In genomic region chr11:119019996-119020395, GRCh38 we compare ENCODE assay signal across 8 cellular contexts. TPM values are rescaled to one million over a fixed set of nuclear protein-coding genes. Genes with fewer than 3 reads are reported as not detected.
DNase-seq lines count a peak whose midpoint lies in the region; ATAC-seq, FAIRE-seq and TF ChIP-seq lines count a peak whose summit lies in the region.

No MANE protein-coding gene starts in this region.

- intact Hi-C loops in left ventricle myocardium inferior (cut with micrococcal nuclease) = no loop called here
- intact Hi-C loops in Right ventricle myocardium superior (cut with DNase I) = loop anchor here (2.0 kb wide), 1 partner anchor 21 kb away; the partner anchor contains the start of gene CENATAC

- H3K36me3 Mint-ChIP-seq in astrocyte (ENCODE audit: low read depth, unreplicated experiment) = peaks cover 16% of the 10 kb centered on the region

- H3K4me1 ChIP-seq in left ventricle myocardium inferior = peaks cover 72% of the 10 kb centered on the region
- H3K4me1 ChIP-seq in astrocyte (ENCODE audit: insufficient read depth, low read length) = peaks cover 19% of the 10 kb centered on the region
- peaks cover 8% of the 10 kb centered on the region for H3K4me1 ChIP-seq in mesendoderm (ENCODE audit: control insufficient read depth, low read depth, low read length)
- peaks cover 39 to 47% (median 45%) of the 10 kb centered on the region in 4 donors for H3K4me1 ChIP-seq in upper lobe of left lung

- H2BK15ac ChIP-seq in mesendoderm (replicated peaks; ENCODE audit: low read depth) = no peak overlapping the region

- peak overlapping the region; percentile 99 for H3K4me3 Mint-ChIP-seq in astrocyte (ENCODE audit: unreplicated experiment)

- peaks cover 29% of the 10 kb centered on the region for H3K4me1 Mint-ChIP-seq in astrocyte (ENCODE audit: low read depth, unreplicated experiment)

- no peak for TF ChIP-seq EP300 in upper lobe of left lung (IDR thresholded peaks at IDR 0.05)

- no peak overlapping the region for H2BK120ac ChIP-seq in mesendoderm (ENCODE audit: low read depth, low read length)

- no peak overlapping the region for H3K4ac ChIP-seq in mesendoderm (ENCODE audit: low read depth, low read length)

- no peak for TF ChIP-seq POLR2A in upper lobe of left lung (IDR thresholded peaks at IDR 0.05)

- H3K4me3 ChIP-seq in left ventricle myocardium inferior (peak overlapping the region; percentile 79), astrocyte (ENCODE audit: insufficient read depth, low read depth, low read length) (peak overlapping the region; percentile 20), mesendoderm (ENCODE audit: low read length) (no peak overlapping the region), upper lobe of left lung (peak overlapping the region in 2 of 4 donors; percentile 84 to 97)

- peaks cover 58% of the 10 kb centered on the region for H3K36me3 ChIP-seq in left ventricle myocardium inferior
- H3K36me3 ChIP-seq in astrocyte (ENCODE audit: insufficient read depth, low read length) = peaks cover 28% of the 10 kb centered on the region
- H3K36me3 ChIP-seq in mesendoderm (ENCODE audit: control insufficient read depth, insufficient read depth, low read length) = peaks cover 10% of the 10 kb centered on the region
- H3K36me3 ChIP-seq in upper lobe of left lung = peaks cover 11 to 62% (median 31%) of the 10 kb centered on the region in 4 donors

- H3K27ac ChIP-seq in left ventricle myocardium inferior (replicated peaks) = no peak overlapping the region
- H3K27ac ChIP-seq in astrocyte (ENCODE audit: low read depth, low read length) = no peak overlapping the region
- H3K27ac ChIP-seq in mesendoderm (ENCODE audit: low read depth, low read length) = no peak overlapping the region
- H3K27ac ChIP-seq in upper lobe of left lung = peak overlapping the region in 3 of 4 donors; percentile 93 to 97 (median 93)

- H4K20me1 ChIP-seq in astrocyte (ENCODE audit: insufficient read depth, low read length) = peaks cover 76% of the 10 kb centered on the region

- H2AK5ac ChIP-seq in mesendoderm (ENCODE audit: low read length) = no peak overlapping the region

- WGBS in mesendoderm (ENCODE audit: extremely low coverage, insufficient coverage, low lambda C conversion rate) = no CpG with 5 or more reads among the region's 2 CpGs
- 35 to 58% methylated on average over 2 of the region's 2 CpGs for WGBS in upper lobe of left lung, 2 donors

- no peak overlapping the region for H3K18ac ChIP-seq in mesendoderm (ENCODE audit: low read length)

- no peak for DNase-seq in left ventricle myocardium inferior
- no peak for DNase-seq in Right ventricle myocardium superior
- no peak for DNase-seq in astrocyte (ENCODE audit: low read depth)
- no peak for DNase-seq in mesendoderm
- DNase-seq in upper lobe of left lung = no peak
- DNase-seq in NK-92 (lab: John Stamatoyannopoulos, UW; ENCODE audit: unreplicated experiment) = no peak
- no peak for DNase-seq in activated gamma-delta T cell treated with Interleukin-2 at 50 U/mL for 16 hours
- no peak for DNase-seq in NCI-H2171 (lab: John Stamatoyannopoulos, UW)

- H2BK5ac ChIP-seq in mesendoderm (ENCODE audit: low read length) = no peak overlapping the region

- H2AFZ ChIP-seq in astrocyte (ENCODE audit: low read depth, low read length) = no peak overlapping the region

- peak overlapping the region; percentile 8 for H3K56ac ChIP-seq in mesendoderm (ENCODE audit: low read length)

- H3K27me3 ChIP-seq in left ventricle myocardium inferior (ENCODE audit: low read depth) (no peaks in the 10 kb centered on the region), astrocyte (ENCODE audit: insufficient read depth, low read length) (no peaks in the 10 kb centered on the region), mesendoderm (ENCODE audit: insufficient read depth, low read length, poor library complexity) (no peaks in the 10 kb centered on the region), upper lobe of left lung (no peaks in the 10 kb centered on the region)

- H4K5ac ChIP-seq in mesendoderm (ENCODE audit: low read length) = no peak overlapping the region

- no peaks in the 10 kb centered on the region for H3K9me3 Mint-ChIP-seq in astrocyte (ENCODE audit: unreplicated experiment)

- no peak overlapping the region for H3K23ac ChIP-seq in mesendoderm (ENCODE audit: low read length)

- H3K9ac ChIP-seq in astrocyte (ENCODE audit: low read length) (peak overlapping the region; percentile 95), mesendoderm (ENCODE audit: low read length) (peak overlapping the region; percentile 21)

- H3K4me2 ChIP-seq in astrocyte (ENCODE audit: low read length) = peak overlapping the region; percentile 86
- H3K4me2 ChIP-seq in mesendoderm (ENCODE audit: low read length) = peak overlapping the region; percentile 21

- H4K8ac ChIP-seq in mesendoderm (ENCODE audit: low read depth, low read length) = no peak overlapping the region

- H3K79me2 ChIP-seq in astrocyte (ENCODE audit: insufficient read depth, low read length) = peaks cover 72% of the 10 kb centered on the region
- peaks cover 42% of the 10 kb centered on the region for H3K79me2 ChIP-seq in mesendoderm (ENCODE audit: control insufficient read depth, insufficient read depth, low read length)

- H3K27me3 Mint-ChIP-seq in astrocyte (ENCODE audit: low read depth, unreplicated experiment) = no peaks in the 10 kb centered on the region

- peaks cover 7% of the 10 kb centered on the region for H3K79me1 ChIP-seq in mesendoderm (ENCODE audit: low read length)

- TF ChIP-seq CTCF in left ventricle myocardium inferior (IDR thresholded peaks at IDR 0.05; ENCODE audit: borderline replicate concordance) (no peak), astrocyte (IDR thresholded peaks at IDR 0.05; ENCODE audit: insufficient read depth, low read depth, low read length) (no peak), upper lobe of left lung (IDR thresholded peaks at IDR 0.05) (no peak)

- no peak for ATAC-seq in Right ventricle myocardium superior (ENCODE audit: poor library complexity)
- no peak for ATAC-seq in upper lobe of left lung (ENCODE audit: low FRiP score in 2 of 2)

- FAIRE-seq in astrocyte (lab: Jason Lieb, UNC) = no peak

- peak overlapping the region; percentile 86 for H3K27ac Mint-ChIP-seq in astrocyte (ENCODE audit: unreplicated experiment)

- H3K9me3 ChIP-seq in left ventricle myocardium inferior (replicated peaks) = no peaks in the 10 kb centered on the region
- no peaks in the 10 kb centered on the region for H3K9me3 ChIP-seq in astrocyte (ENCODE audit: insufficient read depth, low read depth, low read length)
- no peaks in the 10 kb centered on the region for H3K9me3 ChIP-seq in upper lobe of left lung

RNA-seq across cellular contexts. Expression of gene TRAPPC4, which starts 1.4 kb away (rescaled TPM):
- total RNA-seq in left ventricle myocardium inferior = 32.7 TPM
- 30.7 TPM for total RNA-seq in Right ventricle myocardium superior
- 88.3 and 88.6 TPM in 2 replicates for total RNA-seq in astrocyte
- polyA plus RNA-seq in mesendoderm (2013, experiment 1 of 2) = 94.7 TPM
- polyA plus RNA-seq in mesendoderm (2013, experiment 2 of 2) = 93.7 TPM
- 10 to 100 TPM; 44.2 to 77.5 (median 63.6) TPM for total RNA-seq in upper lobe of left lung

RNA-seq across cellular contexts. Expression of gene RPS25, which starts 1.9 kb away (rescaled TPM):
- total RNA-seq in left ventricle myocardium inferior (767 TPM), Right ventricle myocardium superior (827 TPM), astrocyte (643 and 750 TPM in 2 replicates), upper lobe of left lung (1,000 to 10,000 TPM in 2 of 6 donors, 100 to 1,000 TPM in 4; 253 to 1,288 (median 830) TPM)
- polyA plus RNA-seq in mesendoderm (2013, experiment 1 of 2) = 2,936 TPM
- polyA plus RNA-seq in mesendoderm (2013, experiment 2 of 2) = 2,849 TPM

RNA-seq across cellular contexts. Expression of gene SLC37A4, which starts 10.7 kb away (rescaled TPM):
- 5.4 TPM for total RNA-seq in left ventricle myocardium inferior
- total RNA-seq in Right ventricle myocardium superior = 7.1 TPM
- total RNA-seq in astrocyte = 8.7 and 11.7 TPM in 2 replicates
- polyA plus RNA-seq in mesendoderm (2013, experiment 1 of 2) = 19.7 TPM
- 18.9 TPM for polyA plus RNA-seq in mesendoderm (2013, experiment 2 of 2)
- total RNA-seq in upper lobe of left lung = 10 to 100 TPM; 11.4 to 29.0 (median 19.9) TPM

RNA-seq across cellular contexts. Expression of gene CENATAC, which starts 22.1 kb away (rescaled TPM):
- total RNA-seq in left ventricle myocardium inferior (9.7 TPM), Right ventricle myocardium superior (10.0 TPM), astrocyte (15.6 and 25.4 TPM in 2 replicates), upper lobe of left lung (100 to 1,000 TPM in 3 of 6 donors, 10 to 100 TPM in 3; 44.3 to 407 (median 94.3) TPM)
- polyA plus RNA-seq in mesendoderm (2013, experiment 1 of 2) = 27.9 TPM
- 28.6 TPM for polyA plus RNA-seq in mesendoderm (2013, experiment 2 of 2)

RNA-seq across cellular contexts. Expression of gene HYOU1, which starts 37.0 kb away (rescaled TPM):
- total RNA-seq in left ventricle myocardium inferior = 71.8 TPM
- total RNA-seq in Right ventricle myocardium superior = 63.5 TPM
- total RNA-seq in astrocyte = 282 and 293 TPM in 2 replicates
- 139 TPM for polyA plus RNA-seq in mesendoderm (2013, experiment 1 of 2)
- 134 TPM for polyA plus RNA-seq in mesendoderm (2013, experiment 2 of 2)
- 100 to 1,000 TPM in 1 of 6 donors, 10 to 100 TPM in 5; 33.5 to 202 (median 72.7) TPM for total RNA-seq in upper lobe of left lung

Comparison
In these comparisons a context has a peak if more than half of its experiments do, and no peak if none do; other contexts are left out.
1. H3K27ac ChIP-seq: peak in upper lobe of left lung (3 of 4); none in left ventricle myocardium inferior (single experiment), astrocyte (single experiment) and mesendoderm (single experiment).